1 cellular context compared by ENCODE assay signal in genomic region chr19:50728084-50728737, GRCh38.
TF ChIP-seq lines count a peak whose summit lies in the region.

No MANE protein-coding gene starts in this region.

TF ChIP-seq in K562, 482 proteins besides CTCF, POLR2A, EP300 and RAD21 (continued from another document):
- TF ChIP-seq ZNF592 (IDR thresholded peaks at IDR 0.05) (peak; percentile 88), ZNF699 (CRISPR knock-in tag; IDR thresholded peaks at IDR 0.05; ENCODE audit: insufficient replicate concordance) (no peak), HNRNPLL (IDR thresholded peaks at IDR 0.05; ENCODE audit: low read depth, low read length, poor library complexity, severe bottlenecking) (peak; percentile 70), NCOA6 (IDR thresholded peaks at IDR 0.05) (no peak), E2F3 (CRISPR knock-in tag; IDR thresholded peaks at IDR 0.05) (peak; percentile 68; the same call in 1 of the 2 replicates), CLOCK (CRISPR knock-in tag; IDR thresholded peaks at IDR 0.05; ENCODE audit: borderline replicate concordance) (no peak), ZNF311 (CRISPR knock-in tag; IDR thresholded peaks at IDR 0.05) (0 out of 2 replicates have a peak, but pooled peaks have one; percentile 23), CHD2 (IDR thresholded peaks at IDR 0.05; ENCODE audit: low read depth, low read length) (peak; percentile 46; the same call in 1 of the 2 replicates), CREB1 (IDR thresholded peaks at IDR 0.05) (peak; percentile 75; the same call in 1 of the 2 replicates), CREB1 (CRISPR knock-in tag; IDR thresholded peaks at IDR 0.05) (peak; percentile 70; the same call in 1 of the 2 replicates), HCFC1 (IDR thresholded peaks at IDR 0.05; ENCODE audit: low read depth, low read length) (peak; percentile 89)
